8 cellular contexts compared by ENCODE assay signal in the genomic region with DNA sequence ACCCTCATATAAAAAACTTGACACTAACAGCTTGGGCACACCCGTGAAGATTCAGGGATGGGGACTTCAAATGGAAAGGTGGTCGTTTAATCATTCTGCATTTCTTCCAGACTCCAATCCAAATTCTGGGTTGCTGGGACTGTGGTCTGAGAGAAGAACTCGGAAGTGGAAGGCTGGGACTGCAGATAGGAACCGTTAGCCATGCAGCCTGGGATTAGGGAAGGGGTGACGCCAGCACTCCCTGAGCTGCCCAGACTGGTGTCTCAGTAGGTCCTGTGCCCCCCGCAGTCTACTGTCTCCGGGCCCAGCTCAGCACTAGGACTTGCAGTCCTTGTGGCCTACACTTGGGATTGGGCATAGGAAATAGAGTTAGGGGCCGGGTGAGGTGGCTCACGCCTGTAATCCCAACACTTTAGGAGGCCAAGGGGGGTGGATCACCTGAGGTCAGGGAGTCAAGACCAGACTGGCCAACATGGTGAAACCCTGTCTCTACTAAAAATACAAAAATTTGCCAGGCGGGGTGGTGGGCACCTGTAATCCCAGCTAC. TPM values are rescaled to one million over a fixed set of nuclear protein-coding genes. Genes with fewer than 3 reads are reported as not detected.
DNase-seq lines count a peak whose midpoint lies in the region; ATAC-seq and TF ChIP-seq lines count a peak whose summit lies in the region.

No MANE protein-coding gene starts in this region.

- peak overlapping the region; percentile 95 to 100 for H3K9ac ChIP-seq in colonic mucosa (ENCODE audit: low read depth in 2 of 2, low read length in 2 of 2)

- no peaks in the 10 kb centered on the region for H3K27me3 Mint-ChIP-seq in naive B cell

- H3K27ac Mint-ChIP-seq in naive B cell, result peak overlapping the region; percentile 94 to 100 (median 98)

- DNase-seq in AG04450 (ENCODE audit: low read depth, low spot score), result no peak
- no peak for DNase-seq in LNCaP clone FGC (ENCODE audit: low read depth)
- peak; percentile 29 for DNase-seq in colonic mucosa
- no peak for DNase-seq in naive B cell
- no peak for DNase-seq in SW 1271 (lab: John Stamatoyannopoulos, UW)
- no peak for DNase-seq in SK-N-DZ (ENCODE audit: low spot score)

- peaks cover 11% of the 10 kb centered on the region for H3K36me3 ChIP-seq in colonic mucosa

- ATAC-seq in naive B cell (ENCODE audit: low read depth in 2 of 2) (no peak), HG03175 (IDR thresholded peaks at IDR 0.05; ENCODE audit: unreplicated experiment) (no peak), HG02840 (IDR thresholded peaks at IDR 0.05; ENCODE audit: low FRiP score, unreplicated experiment) (no peak)

- H3K27me3 ChIP-seq in AG04450 (ENCODE audit: control insufficient read depth, insufficient read depth, low read length), result no peaks in the 10 kb centered on the region
- H3K27me3 ChIP-seq in colonic mucosa, result no peaks in the 10 kb centered on the region

- POLR2A ChIA-PET in AG04450 (lab: Yijun Ruan, JAX), result interaction anchor here (0.6 to 2.6 kb wide), 6 partner anchors 11 to 161 kb away, joined by 3 to 14 read pairs (median 4); a partner anchor contains a TSS

- H3K9me3 ChIP-seq in AG04450 (ENCODE audit: control insufficient read depth, insufficient read depth, low read length) (no peaks in the 10 kb centered on the region; the same call in 1 of the 2 replicates), colonic mucosa (no peaks in the 10 kb centered on the region)

- peak overlapping the region; percentile 94 to 99 (median 99) for H3K4me3 Mint-ChIP-seq in naive B cell

- peak overlapping the region; percentile 78 for H3K27ac ChIP-seq in AG04450 (ENCODE audit: low read depth, low read length)
- peak overlapping the region; percentile 86 for H3K27ac ChIP-seq in colonic mucosa

- H3K4me3 ChIP-seq in AG04450 (ENCODE audit: low read depth, low read length) (peak overlapping the region; percentile 96), LNCaP clone FGC (ENCODE audit: low read depth, low read length) (peak overlapping the region; percentile 94), colonic mucosa (peak overlapping the region; percentile 74)

- H3K4me1 ChIP-seq in colonic mucosa, result peaks cover 10% of the 10 kb centered on the region

- CTCF ChIA-PET in AG04450 (lab: Charles Lee), result interaction anchor here (1.5 to 1.9 kb wide), 2 partner anchors 54 to 59 kb away, joined by 3 to 9 read pairs; a partner anchor contains a TSS

- H3K36me3 Mint-ChIP-seq in naive B cell, result peaks cover 9 to 21% of the 10 kb centered on the region in 2 donors

- no peak for TF ChIP-seq CTCF in AG04450 (IDR thresholded peaks at IDR 0.05; ENCODE audit: low read depth, low read length)
- no peak for TF ChIP-seq CTCF in LNCaP clone FGC (IDR thresholded peaks at IDR 0.05; ENCODE audit: control insufficient read depth, extremely low read depth, insufficient read depth)
- no peak for TF ChIP-seq CTCF in colonic mucosa (IDR thresholded peaks at IDR 0.05)

- H3K4me1 Mint-ChIP-seq in naive B cell, result peaks cover 66 to 77% (median 71%) of the 10 kb centered on the region in 3 donors

- H3K9me3 Mint-ChIP-seq in naive B cell, result no peaks in the 10 kb centered on the region

- intact Hi-C loops in colonic mucosa (cut with DNase I), result loop anchor here (5.0 kb wide), 1 partner anchor 35 kb away; a partner anchor contains a TSS

RNA-seq across cellular contexts. Expression of a gene that starts 0.5 kb away (rescaled TPM):
- 466 and 531 TPM in 2 replicates for polyA plus RNA-seq in AG04450 (2011; rRNA removed)
- 384 and 467 TPM in 2 replicates for polyA minus RNA-seq in AG04450 (2011; rRNA and poly(A)+ RNA removed)
- total RNA-seq in colonic mucosa, result 100 to 1,000 TPM; 622 to 646 TPM
- 100 to 1,000 TPM; 536 to 743 (median 628) TPM for polyA plus RNA-seq in naive B cell (ENCODE audit: low read depth in 6 of 6)
- polyA plus RNA-seq in SK-N-DZ (2014; cell fraction: cytosol; rRNA removed), result 89.2 and 116 TPM in 2 replicates
- 57.8 and 58.9 TPM in 2 replicates for polyA plus RNA-seq in SK-N-DZ (2014; cell fraction: nucleus; rRNA removed)

RNA-seq across cellular contexts. Expression of a gene that starts 3.0 kb away (rescaled TPM):
- 6.4 and 7.2 TPM in 2 replicates for polyA plus RNA-seq in AG04450 (2011; rRNA removed)
- 9.8 and 13.9 TPM in 2 replicates for polyA minus RNA-seq in AG04450 (2011; rRNA and poly(A)+ RNA removed)
- total RNA-seq in colonic mucosa, result 10 to 100 TPM; 13.3 to 34.2 TPM
- polyA plus RNA-seq in naive B cell (ENCODE audit: low read depth in 6 of 6), result 1 to 10 TPM in 5 of 6 donors, not detected in 1; 1.9 to 9.3 (median 2.6) TPM
- 4.3 and 10.2 TPM in 2 replicates for polyA plus RNA-seq in SK-N-DZ (2014; cell fraction: cytosol; rRNA removed)
- polyA plus RNA-seq in SK-N-DZ (2014; cell fraction: nucleus; rRNA removed), result 63.8 and 111 TPM in 2 replicates

RNA-seq across cellular contexts. Expression of a gene that starts 7.7 kb away (rescaled TPM):
- polyA plus RNA-seq in AG04450 (2011; rRNA removed), result 44.4 and 59.1 TPM in 2 replicates
- polyA minus RNA-seq in AG04450 (2011; rRNA and poly(A)+ RNA removed), result 22.7 and 34.5 TPM in 2 replicates
- 10 to 100 TPM; 92.1 to 98.7 TPM for total RNA-seq in colonic mucosa
- 10 to 100 TPM; 57.1 to 87.6 (median 82.1) TPM for polyA plus RNA-seq in naive B cell (ENCODE audit: low read depth in 6 of 6)
- polyA plus RNA-seq in SK-N-DZ (2014; cell fraction: cytosol; rRNA removed), result 96.6 and 118 TPM in 2 replicates
- polyA plus RNA-seq in SK-N-DZ (2014; cell fraction: nucleus; rRNA removed), result 46.3 and 70.4 TPM in 2 replicates

RNA-seq across cellular contexts. Expression of a gene that starts 13.7 kb away (rescaled TPM):
- polyA plus RNA-seq in AG04450 (2011; rRNA removed) (not detected in 2 replicates), naive B cell (ENCODE audit: low read depth in 6 of 6) (1 to 10 TPM in 5 of 6 donors, not detected in 1; 3.0 to 5.1 (median 3.7) TPM)
- not detected in 2 replicates for polyA minus RNA-seq in AG04450 (2011; rRNA and poly(A)+ RNA removed)
- under 1 TPM; 0.19 to 0.57 TPM for total RNA-seq in colonic mucosa
- not detected in 2 replicates for polyA plus RNA-seq in SK-N-DZ (2014; cell fraction: cytosol; rRNA removed)
- polyA plus RNA-seq in SK-N-DZ (2014; cell fraction: nucleus; rRNA removed), result not detected in 2 replicates

RNA-seq across cellular contexts. Expression of a gene that starts 15.3 kb away (rescaled TPM):
- polyA plus RNA-seq in AG04450 (2011; rRNA removed) (not detected in 2 replicates), naive B cell (ENCODE audit: low read depth in 6 of 6) (not detected)
- polyA minus RNA-seq in AG04450 (2011; rRNA and poly(A)+ RNA removed), result not detected in 2 replicates
- 1 to 10 TPM in 1 of 2 donors, not detected in 1; 2.3 TPM for total RNA-seq in colonic mucosa
- not detected in 2 replicates for polyA plus RNA-seq in SK-N-DZ (2014; cell fraction: cytosol; rRNA removed)
- not detected in 2 replicates for polyA plus RNA-seq in SK-N-DZ (2014; cell fraction: nucleus; rRNA removed)
